ENCODE assay signal across 14 cellular contexts in genomic region chr22:44659140-44659539, GRCh38. TPM values are rescaled to one million over a fixed set of nuclear protein-coding genes. Genes with fewer than 3 reads are reported as not detected.
A peak's percentile ranks its signal among the peaks of the same experiment; 100 is the strongest.
DNase-seq lines count a peak whose midpoint lies in the region; ATAC-seq and TF ChIP-seq lines count a peak whose summit lies in the region.
"Had no signal": no experiment of that assay in that cellular context is flagged by ENCODE, and none has a peak within 500 bp of the region (broad histone marks: within the 10 kb centered on the region; RNA-seq: fewer than 3 reads in every experiment).

No MANE protein-coding gene starts in this region.

- H3K4me2 ChIP-seq in neural progenitor cell: peak overlapping the region; percentile 4

- TF ChIP-seq EP300 in gastroesophageal sphincter (IDR thresholded peaks at IDR 0.05): no peak

- H3K9me3 Mint-ChIP-seq in neural progenitor cell: peaks cover 2% of the 10 kb centered on the region
- H3K9me3 Mint-ChIP-seq: type B pancreatic cell had no signal

- TF ChIP-seq CTCF in AG04450 (IDR thresholded peaks at IDR 0.05; ENCODE audit: low read depth, low read length): no peak
- no peak for TF ChIP-seq CTCF in gastroesophageal sphincter (IDR thresholded peaks at IDR 0.05)
- TF ChIP-seq CTCF in neural progenitor cell (IDR thresholded peaks at IDR 0.05): no peak

- peaks cover 2% of the 10 kb centered on the region for H3K27me3 ChIP-seq in AG04450 (ENCODE audit: control insufficient read depth, insufficient read depth, low read length)
- H3K27me3 ChIP-seq in gastroesophageal sphincter: peaks cover 20% of the 10 kb centered on the region
- H3K27me3 ChIP-seq in neural progenitor cell: no peaks in the 10 kb centered on the region

- CTCF ChIA-PET in AG04450 (lab: Charles Lee): no interaction called here

- peaks cover 0 to 26% (median 16%) of the 10 kb centered on the region in 3 donors for H3K4me1 ChIP-seq in gastroesophageal sphincter
- peaks cover 31% of the 10 kb centered on the region for H3K4me1 ChIP-seq in neural progenitor cell

- DNase-seq in AG04450 (ENCODE audit: low read depth, low spot score) (no peak), NCI-H446 treated with DMSO at 0.1 percent for 48 hours (lab: John Stamatoyannopoulos, UW) (peak; percentile 48), neural progenitor cell (ENCODE audit: low spot score) (no peak), NCI-H146 (lab: John Stamatoyannopoulos, UW) (no peak), OCI-M2 (lab: John Stamatoyannopoulos, UW; ENCODE audit: unreplicated experiment) (no peak)
- DNase-seq: ACHN; activated naive CD4-positive, alpha-beta T cell treated with Interleukin-2 at 50 U/mL for 16 hours; effector CD8-positive, alpha-beta T cell; NCI-H774 had no signal

- peak overlapping the region; percentile 39 for H3K27ac ChIP-seq in AG04450 (ENCODE audit: low read depth, low read length)
- peak overlapping the region; percentile 1 to 75 (median 60) for H3K27ac ChIP-seq in gastroesophageal sphincter
- H3K27ac ChIP-seq in neural progenitor cell: peak overlapping the region; percentile 53

- peak overlapping the region; percentile 26 for H2AFZ ChIP-seq in neural progenitor cell (replicated peaks)

- no peak for TF ChIP-seq POLR2A in gastroesophageal sphincter (IDR thresholded peaks at IDR 0.05)

- H4K20me1 ChIP-seq in neural progenitor cell (ENCODE audit: low read depth): no peaks in the 10 kb centered on the region

- H3K4me3 Mint-ChIP-seq in neural progenitor cell: no peak overlapping the region
- H3K4me3 Mint-ChIP-seq: type B pancreatic cell had no signal

- no CpG with 5 or more reads among the region's 6 CpGs for WGBS in gastroesophageal sphincter (ENCODE audit: low coverage in 1 of 2), 2 donors

- peaks cover 2% of the 10 kb centered on the region for H3K27me3 Mint-ChIP-seq in neural progenitor cell (ENCODE audit: insufficient read depth, low read depth)
- H3K27me3 Mint-ChIP-seq: type B pancreatic cell had no signal

- H3K79me2 ChIP-seq in neural progenitor cell (ENCODE audit: low read depth): no peaks in the 10 kb centered on the region

- peaks cover 34% of the 10 kb centered on the region for H3K4me1 Mint-ChIP-seq in neural progenitor cell

- H3K4me3 ChIP-seq in AG04450 (ENCODE audit: low read depth, low read length): no peak overlapping the region
- no peak overlapping the region for H3K4me3 ChIP-seq in gastroesophageal sphincter
- H3K4me3 ChIP-seq in neural progenitor cell: no peak overlapping the region

- no peaks in the 10 kb centered on the region for H3K36me3 Mint-ChIP-seq in neural progenitor cell
- H3K36me3 Mint-ChIP-seq: type B pancreatic cell had no signal

- POLR2A ChIA-PET in AG04450 (lab: Yijun Ruan, JAX): no interaction called here

- H3K9ac ChIP-seq in neural progenitor cell: no peak overlapping the region

- ATAC-seq in gastroesophageal sphincter: peak; percentile 50
- ATAC-seq in GM21381 (IDR thresholded peaks at IDR 0.05; ENCODE audit: unreplicated experiment): no peak
- no peak for ATAC-seq in GM18517 (IDR thresholded peaks at IDR 0.05; ENCODE audit: unreplicated experiment)
- ATAC-seq: HCT116 had no signal

- H3K36me3 ChIP-seq in gastroesophageal sphincter (no peaks in the 10 kb centered on the region), neural progenitor cell (no peaks in the 10 kb centered on the region)

- peaks cover 14% of the 10 kb centered on the region for H3F3A ChIP-seq in neural progenitor cell (ENCODE audit: low read depth)

- H3K9me3 ChIP-seq in AG04450 (ENCODE audit: control insufficient read depth, insufficient read depth, low read length) (peaks cover 3% of the 10 kb centered on the region; the same call in 1 of the 2 replicates), gastroesophageal sphincter (no peaks in the 10 kb centered on the region), neural progenitor cell (ENCODE audit: low read depth) (no peaks in the 10 kb centered on the region)

- H3K27ac Mint-ChIP-seq in neural progenitor cell: peak overlapping the region; percentile 87
- H3K27ac Mint-ChIP-seq: type B pancreatic cell had no signal

RNA-seq across cellular contexts. Expression of gene PRR5, which starts 42.9 kb away (rescaled TPM):
- polyA plus RNA-seq in AG04450 (2011; rRNA removed): 12.9 and 16.2 TPM in 2 replicates
- polyA minus RNA-seq in AG04450 (2011; rRNA and poly(A)+ RNA removed): 14.6 and 18.4 TPM in 2 replicates
- total RNA-seq in gastroesophageal sphincter (1 to 10 TPM; 4.2 to 9.8 (median 7.1) TPM), neural progenitor cell (ENCODE audit: low replicate concordance) (4.0 and 18.6 TPM in 2 replicates)
